In genomic region chr19:53357821-53358581, GRCh38 we compare ENCODE assay signal across 22 cellular contexts. TPM values are rescaled to one million over a fixed set of nuclear protein-coding genes. Genes with fewer than 3 reads are reported as not detected.
DNase-seq lines count a peak whose midpoint lies in the region; ATAC-seq and TF ChIP-seq lines count a peak whose summit lies in the region.
"Had no signal": no experiment of that assay in that cellular context is flagged by ENCODE, and none has a peak within 500 bp of the region (broad histone marks: within the 10 kb centered on the region; RNA-seq: fewer than 3 reads in every experiment).

No MANE protein-coding gene starts in this region.

- TF ChIP-seq CTCF in BE2C (IDR thresholded peaks at IDR 0.05; ENCODE audit: low read depth, low read length), result no peak
- TF ChIP-seq CTCF in Panc1 (IDR thresholded peaks at IDR 0.05), result no peak

- CTCF ChIA-PET in Panc1 (lab: Charles Lee), result interaction anchor here (0.7 kb wide), 1 partner anchor 40 kb away, joined by 3 read pairs; no protein-coding TSS in a partner anchor

- H3K27ac ChIP-seq in Panc1 (ENCODE audit: low read length), result no peak overlapping the region
- H3K27ac ChIP-seq: SJSA1 had no signal

- H3K4me3 ChIP-seq in BE2C (ENCODE audit: low read depth, low read length), result no peak overlapping the region
- H3K4me3 ChIP-seq in Panc1 (ENCODE audit: low read depth in 2 of 2, low read length in 2 of 2), result no peak overlapping the region
- H3K4me3 ChIP-seq: SJSA1 had no signal

- no peaks in the 10 kb centered on the region for H3K4me1 ChIP-seq in BE2C
- no peaks in the 10 kb centered on the region for H3K4me1 ChIP-seq in Panc1 (ENCODE audit: control insufficient read depth, insufficient read depth, low read length)
- H3K4me1 ChIP-seq: SJSA1 had no signal

- H3K9me3 ChIP-seq in BE2C (no peaks in the 10 kb centered on the region), Panc1 (ENCODE audit: control insufficient read depth, insufficient read depth, low read depth, low read length) (peaks cover 34% of the 10 kb centered on the region)

- POLR2A ChIA-PET in Panc1 (lab: Charles Lee), result no interaction called here

- peak; percentile 17 for DNase-seq in BE2C
- DNase-seq in GM03348 (ENCODE audit: low spot score), result peak; percentile 4
- DNase-seq in Panc1 (ENCODE audit: low read depth, low spot score), result no peak
- peak; percentile 3 for DNase-seq in germinal center (ENCODE audit: low spot score)
- DNase-seq in stimulated activated CD4-positive, alpha-beta T cell treated with anti-CD3 and anti-CD28 coated beads, Interleukin-2, amount 100 ng/mL, for 48 hours, result no peak
- no peak for DNase-seq in activated CD4-positive, CD25-positive, alpha-beta regulatory T cell treated with anti-CD3 and anti-CD28 coated beads, Interleukin-2, amount 50 U/mL, for 72 hours
- DNase-seq: ACHN, AML-193, COR-L47, KBM-7, MV-4-11, NCI-H1417, NCI-H187, NCI-H2227 treated with DMSO at 0.1 percent for 48 hours, NCI-H510A treated with DMSO at 0.1 percent for 48 hours, PC-3, SW 1271, T-helper 2 cell had no signal

- intact Hi-C loops in Panc1 (cut with micrococcal nuclease; ENCODE audit: unreplicated experiment), result no loop called here

- no peaks in the 10 kb centered on the region for H3K36me3 ChIP-seq in BE2C
- no peaks in the 10 kb centered on the region for H3K36me3 ChIP-seq in Panc1 (ENCODE audit: control insufficient read depth, insufficient read depth, low read length)

- in situ Hi-C loops in Panc1 (cut with HindIII; ENCODE audit: low pct_unique_long_range_greater_than_20kb, low sequenced_read_pairs), result no loop called here

- ATAC-seq in Panc1, result peak; percentile 56; the same call in 1 of the 2 replicates
- no peak for ATAC-seq in GM21576 (IDR thresholded peaks at IDR 0.05; ENCODE audit: unreplicated experiment)
- no peak for ATAC-seq in HG03108 (IDR thresholded peaks at IDR 0.05; ENCODE audit: unreplicated experiment)
- ATAC-seq: HCT116, PC-3 had no signal

- no peaks in the 10 kb centered on the region for H3K27me3 ChIP-seq in BE2C
- H3K27me3 ChIP-seq in Panc1 (ENCODE audit: control insufficient read depth, insufficient read depth, low read length), result no peaks in the 10 kb centered on the region
- H3K27me3 ChIP-seq: SJSA1 had no signal

- no TSS peak for BruUV-seq in Panc1 (replicated peaks; lab: Mats Ljungman, UMichigan)

RNA-seq across cellular contexts. Expression of gene ZNF525, which starts 7.5 kb away (rescaled TPM):
- 0.46 TPM for polyA plus RNA-seq in BE2C (2012; ENCODE audit: insufficient read depth, insufficient read length, low read depth)
- total RNA-seq in Panc1 (2021; ENCODE audit: unreplicated experiment), result 23.4 TPM
- polyA plus RNA-seq in Panc1 (2012; ENCODE audit: insufficient read length), result 7.2 TPM

RNA-seq across cellular contexts. Expression of gene ZNF845, which starts 24.5 kb away (rescaled TPM):
- 0.83 TPM for polyA plus RNA-seq in BE2C (2012; ENCODE audit: insufficient read depth, insufficient read length, low read depth)
- 12.3 TPM for total RNA-seq in Panc1 (2021; ENCODE audit: unreplicated experiment)
- 3.5 TPM for polyA plus RNA-seq in Panc1 (2012; ENCODE audit: insufficient read length)

RNA-seq across cellular contexts. Expression of gene ZNF765, which starts 36.9 kb away (rescaled TPM):
- polyA plus RNA-seq in BE2C (2012; ENCODE audit: insufficient read depth, insufficient read length, low read depth), result 1.3 TPM
- total RNA-seq in Panc1 (2021; ENCODE audit: unreplicated experiment), result 15.3 TPM
- 5.5 TPM for polyA plus RNA-seq in Panc1 (2012; ENCODE audit: insufficient read length)

Comparison
In these comparisons a context has a peak if more than half of its experiments do, and no peak if none do; other contexts are left out.
1. DNase-seq: peak in BE2C (single experiment), GM03348 (single experiment) and germinal center (single experiment); none in Panc1 (single experiment), stimulated activated CD4-positive, alpha-beta T cell treated with anti-CD3 and anti-CD28 coated beads, Interleukin-2, amount 100 ng/mL, for 48 hours (0 of 2) and activated CD4-positive, CD25-positive, alpha-beta regulatory T cell treated with anti-CD3 and anti-CD28 coated beads, Interleukin-2, amount 50 U/mL, for 72 hours (single experiment).